Comparison of ENCODE assay signal across 8 cellular contexts in genomic region chr14:65281991-65282908, GRCh38.
DNase-seq lines count a peak whose midpoint lies in the region; ATAC-seq lines count a peak whose summit lies in the region.

No MANE protein-coding gene starts in this region.

- H3K9me3 ChIP-seq in NT2/D1 (ENCODE audit: insufficient read depth, low read length) (no peaks in the 10 kb centered on the region), duodenal mucosa (ENCODE audit: control insufficient read depth in 1 of 2, low read length in 2 of 2) (no peaks in the 10 kb centered on the region), mucosa of stomach (ENCODE audit: control insufficient read depth, low read length) (no peaks in the 10 kb centered on the region)

- H3K27me3 ChIP-seq in NT2/D1 (ENCODE audit: insufficient read depth, insufficient read length), result no peaks in the 10 kb centered on the region
- H3K27me3 ChIP-seq in duodenal mucosa (ENCODE audit: control insufficient read depth in 1 of 2, insufficient read depth in 2 of 2, low read length in 2 of 2), result no peaks in the 10 kb centered on the region
- H3K27me3 ChIP-seq in mucosa of stomach (ENCODE audit: control insufficient read depth, insufficient read depth, low read length), result no peaks in the 10 kb centered on the region

- DNase-seq in NT2/D1 (ENCODE audit: low read depth, low spot score), result peak; percentile 89
- DNase-seq in activated CD4-positive, alpha-beta T cell treated with anti-CD3 and anti-CD28 coated beads, Interleukin-2, amount 50 U/mL, for 4 hours, result no peak

- H3K9ac ChIP-seq in NT2/D1 (ENCODE audit: insufficient read length, low read depth) (peak overlapping the region; percentile 42), duodenal mucosa (ENCODE audit: low read depth in 1 of 2, low read length in 2 of 2) (peak overlapping the region; percentile 13 to 66), mucosa of stomach (ENCODE audit: low read length) (peak overlapping the region; percentile 70)

- H3K27ac ChIP-seq in duodenal mucosa (ENCODE audit: low read depth, low read length), result no peak overlapping the region

- H3K4me1 ChIP-seq in NT2/D1 (ENCODE audit: insufficient read depth, insufficient read length), result no peaks in the 10 kb centered on the region
- peaks cover 19 to 27% of the 10 kb centered on the region in 2 donors for H3K4me1 ChIP-seq in duodenal mucosa (ENCODE audit: control insufficient read depth in 1 of 2, insufficient read depth in 2 of 2, low read length in 2 of 2)
- H3K4me1 ChIP-seq in mucosa of stomach (ENCODE audit: control insufficient read depth, insufficient read depth, low read length), result peaks cover 32% of the 10 kb centered on the region

- H3K36me3 ChIP-seq in NT2/D1 (ENCODE audit: insufficient read depth, insufficient read length, low read length) (no peaks in the 10 kb centered on the region), duodenal mucosa (ENCODE audit: control insufficient read depth in 1 of 2, insufficient read depth in 2 of 2, low read length in 2 of 2) (no peaks in the 10 kb centered on the region), mucosa of stomach (ENCODE audit: control insufficient read depth, insufficient read depth, low read length) (no peaks in the 10 kb centered on the region)

- H3K4me3 ChIP-seq in GM08714 (ENCODE audit: low read length), result peak overlapping the region; percentile 1; the same call in 1 of the 2 replicates
- H3K4me3 ChIP-seq in NT2/D1 (ENCODE audit: insufficient read length, low read depth), result peak overlapping the region; percentile 10
- peak overlapping the region; percentile 55 to 66 for H3K4me3 ChIP-seq in duodenal mucosa (ENCODE audit: low read depth in 1 of 2, low read length in 2 of 2)
- peak overlapping the region; percentile 16 for H3K4me3 ChIP-seq in mucosa of stomach (ENCODE audit: low read length)

- ATAC-seq in GM19467 (IDR thresholded peaks at IDR 0.05; ENCODE audit: unreplicated experiment) (no peak), HG02870 (IDR thresholded peaks at IDR 0.05; ENCODE audit: unreplicated experiment) (no peak), HG03469 (IDR thresholded peaks at IDR 0.05; ENCODE audit: unreplicated experiment) (no peak)

Comparison
In these comparisons a context has a peak if more than half of its experiments do, and no peak if none do; other contexts are left out.
1. H3K4me3 ChIP-seq: peak in every context shown above with its lines; median percentile 60 in duodenal mucosa; 16 in mucosa of stomach; 10 in NT2/D1; 1 in GM08714.